ENCODE assay signal across 16 cellular contexts in genomic region chr6:11778648-11779307, GRCh38. TPM values are rescaled to one million over a fixed set of nuclear protein-coding genes. Genes with fewer than 3 reads are reported as not detected.
DNase-seq lines count a peak whose midpoint lies in the region; ATAC-seq and TF ChIP-seq lines count a peak whose summit lies in the region.
"Had no signal": no experiment of that assay in that cellular context is flagged by ENCODE, and none has a peak within 500 bp of the region (broad histone marks: within the 10 kb centered on the region; RNA-seq: fewer than 3 reads in every experiment).

Gene ADTRP (minus strand): TSS chr6:11778803. CDS start chr6:11778759, 44 bp downstream.

- 48 to 59% methylated on average over 4 to 8 of the region's 8 CpGs for WGBS in transverse colon (ENCODE audit: low coverage in 1 of 2), 2 donors

- in situ Hi-C loops in transverse colon (cut with MboI; ENCODE audit: low pct_ligation_motif_present in 1 of 4, low pct_unique_long_range_greater_than_20kb in 1 of 4, low sequenced_read_pairs in 3 of 4): no loop called here

- H3K36me3 ChIP-seq in left lung: no peaks in the 10 kb centered on the region
- no peaks in the 10 kb centered on the region for H3K36me3 ChIP-seq in transverse colon
- no peaks in the 10 kb centered on the region for H3K36me3 ChIP-seq in uterus
- H3K36me3 ChIP-seq: ovary, thoracic aorta had no signal

- H3K9me3 ChIP-seq in left lung: no peaks in the 10 kb centered on the region
- no peaks in the 10 kb centered on the region for H3K9me3 ChIP-seq in transverse colon
- no peaks in the 10 kb centered on the region for H3K9me3 ChIP-seq in uterus
- H3K9me3 ChIP-seq: ovary, thoracic aorta had no signal

- peaks cover 2 to 4% of the 10 kb centered on the region in 2 donors for H3K36me3 Mint-ChIP-seq in activated T-cell treated with anti-CD3 and anti-CD28 coated beads, Interleukin-2, amount 50 U/mL, for 72 hours (ENCODE audit: insufficient read depth in 2 of 2)
- no peaks in the 10 kb centered on the region for H3K36me3 Mint-ChIP-seq in activated T-cell treated with anti-CD3 and anti-CD28 coated beads, Interleukin-2, amount 50 U/mL, for 24 hours (ENCODE audit: low read depth)
- no peaks in the 10 kb centered on the region for H3K36me3 Mint-ChIP-seq in activated T-helper 1 cell treated with anti-CD3 and anti-CD28 coated beads, Interleukin-12 subunit alpha, Interleukin-12 subunit beta, Interleukin-2, Interleukin-4 antibody, amounts not matched to agents 30 ng/mL and 10 ng/mL and 1 ng/mL, durations not matched to agents 14 hours and 24 hours and 36 hours (ENCODE audit: low read depth)

- TF ChIP-seq POLR2A in transverse colon (IDR thresholded peaks at IDR 0.05) (peak; percentile 59), uterus (IDR thresholded peaks at IDR 0.05) (no peak)

- no peak for TF ChIP-seq EP300 in transverse colon (IDR thresholded peaks at IDR 0.05; ENCODE audit: low read depth)

- H3K4me1 Mint-ChIP-seq in activated T-cell treated with anti-CD3 and anti-CD28 coated beads, Interleukin-2, amount 50 U/mL, for 72 hours (ENCODE audit: low read depth): no peaks in the 10 kb centered on the region
- H3K4me1 Mint-ChIP-seq in activated T-cell treated with anti-CD3 and anti-CD28 coated beads, Interleukin-2, amount 50 U/mL, for 24 hours (ENCODE audit: low read depth): no peaks in the 10 kb centered on the region
- peaks cover 9% of the 10 kb centered on the region for H3K4me1 Mint-ChIP-seq in activated T-helper 1 cell treated with anti-CD3 and anti-CD28 coated beads, Interleukin-12 subunit alpha, Interleukin-12 subunit beta, Interleukin-2, Interleukin-4 antibody, amounts not matched to agents 30 ng/mL and 10 ng/mL and 1 ng/mL, durations not matched to agents 14 hours and 24 hours and 36 hours (ENCODE audit: low read depth)

- H3K4me3 ChIP-seq in left lung: no peak within 1 kb of the TSS
- peak within 1 kb of the TSS in 3 of 4 donors; percentile 6 to 36 (median 26) for H3K4me3 ChIP-seq in transverse colon
- no peak within 1 kb of the TSS for H3K4me3 ChIP-seq in uterus
- H3K4me3 ChIP-seq: ovary, thoracic aorta had no signal

- peaks cover 7% of the 10 kb centered on the region for H3K27me3 Mint-ChIP-seq in activated T-cell treated with anti-CD3 and anti-CD28 coated beads, Interleukin-2, amount 50 U/mL, for 72 hours (ENCODE audit: low read depth)
- H3K27me3 Mint-ChIP-seq in activated T-cell treated with anti-CD3 and anti-CD28 coated beads, Interleukin-2, amount 50 U/mL, for 24 hours: peaks cover 2% of the 10 kb centered on the region
- peaks cover 3% of the 10 kb centered on the region for H3K27me3 Mint-ChIP-seq in activated T-helper 1 cell treated with anti-CD3 and anti-CD28 coated beads, Interleukin-12 subunit alpha, Interleukin-12 subunit beta, Interleukin-2, Interleukin-4 antibody, amounts not matched to agents 30 ng/mL and 10 ng/mL and 1 ng/mL, durations not matched to agents 14 hours and 24 hours and 36 hours (ENCODE audit: insufficient read depth)

- peaks cover 5 to 8% of the 10 kb centered on the region in 2 donors for H3K9me3 Mint-ChIP-seq in activated T-cell treated with anti-CD3 and anti-CD28 coated beads, Interleukin-2, amount 50 U/mL, for 72 hours
- H3K9me3 Mint-ChIP-seq in activated T-cell treated with anti-CD3 and anti-CD28 coated beads, Interleukin-2, amount 50 U/mL, for 24 hours: no peaks in the 10 kb centered on the region
- H3K9me3 Mint-ChIP-seq in activated T-helper 1 cell treated with anti-CD3 and anti-CD28 coated beads, Interleukin-12 subunit alpha, Interleukin-12 subunit beta, Interleukin-2, Interleukin-4 antibody, amounts not matched to agents 30 ng/mL and 10 ng/mL and 1 ng/mL, durations not matched to agents 14 hours and 24 hours and 36 hours: peaks cover 14% of the 10 kb centered on the region

- intact Hi-C loops in activated T-helper 1 cell treated with anti-CD3 and anti-CD28 coated beads, Interleukin-12 subunit alpha, Interleukin-12 subunit beta, Interleukin-2, Interleukin-4 antibody, amounts not matched to agents 30 ng/mL and 10 ng/mL and 1 ng/mL, durations not matched to agents 14 hours and 24 hours and 36 hours (cut with micrococcal nuclease): no loop called here
- intact Hi-C loops in left lung (cut with DNase I): no loop called here
- intact Hi-C loops in transverse colon (cut with DNase I; ENCODE audit: low total_unique reads): no loop called here
- intact Hi-C loops in uterus (cut with DNase I; ENCODE audit: low total_unique reads): no loop called here

- H3K27ac ChIP-seq in left lung (peak within 1 kb of the TSS in 1 of 2 donors; percentile 9), transverse colon (peak within 1 kb of the TSS; percentile 83 to 88 (median 84)), uterus (no peak within 1 kb of the TSS)
- H3K27ac ChIP-seq: KMS-11, ovary, thoracic aorta had no signal

- no peak within 1 kb of the TSS for H3K27ac Mint-ChIP-seq in activated T-cell treated with anti-CD3 and anti-CD28 coated beads, Interleukin-2, amount 50 U/mL, for 72 hours
- no peak within 1 kb of the TSS for H3K27ac Mint-ChIP-seq in activated T-cell treated with anti-CD3 and anti-CD28 coated beads, Interleukin-2, amount 50 U/mL, for 24 hours
- H3K27ac Mint-ChIP-seq in activated T-helper 1 cell treated with anti-CD3 and anti-CD28 coated beads, Interleukin-12 subunit alpha, Interleukin-12 subunit beta, Interleukin-2, Interleukin-4 antibody, amounts not matched to agents 30 ng/mL and 10 ng/mL and 1 ng/mL, durations not matched to agents 14 hours and 24 hours and 36 hours: no peak within 1 kb of the TSS
- H3K27ac Mint-ChIP-seq: T-helper 1 cell treated with Interleukin-12 subunit alpha and Interleukin-12 subunit beta and Interleukin-4 antibody, amounts not matched to agents 30 μg/mL and 1 μg/mL, for 36 hours had no signal

- DNase-seq in activated T-cell treated with anti-CD3 and anti-CD28 coated beads, Interleukin-2, amount 50 U/mL, for 72 hours: no peak
- DNase-seq in activated T-cell treated with anti-CD3 and anti-CD28 coated beads, Interleukin-2, amount 50 U/mL, for 24 hours: no peak
- no peak for DNase-seq in activated T-helper 1 cell treated with anti-CD3 and anti-CD28 coated beads, Interleukin-12 subunit alpha, Interleukin-12 subunit beta, Interleukin-2, Interleukin-4 antibody, amounts not matched to agents 30 ng/mL and 10 ng/mL and 1 ng/mL, durations not matched to agents 14 hours and 24 hours and 36 hours (ENCODE audit: low spot score)
- DNase-seq in left lung (peak in 1 of 2 donors; percentile 52), transverse colon (peak; percentile 62), uterus (no peak), GDM1 (lab: John Stamatoyannopoulos, UW) (no peak), UCSD-AML1 (lab: John Stamatoyannopoulos, UW; ENCODE audit: unreplicated experiment) (no peak)
- DNase-seq: activated CD8-positive, alpha-beta memory T cell treated with anti-CD3 and anti-CD28 coated beads for 24 hours; DMS79 treated with DMSO at 0.1 percent for 48 hours; effector memory CD4-positive, alpha-beta T cell; ovary had no signal

- H3K4me3 Mint-ChIP-seq in activated T-cell treated with anti-CD3 and anti-CD28 coated beads, Interleukin-2, amount 50 U/mL, for 72 hours: no peak within 1 kb of the TSS
- no peak within 1 kb of the TSS for H3K4me3 Mint-ChIP-seq in activated T-cell treated with anti-CD3 and anti-CD28 coated beads, Interleukin-2, amount 50 U/mL, for 24 hours
- no peak within 1 kb of the TSS for H3K4me3 Mint-ChIP-seq in activated T-helper 1 cell treated with anti-CD3 and anti-CD28 coated beads, Interleukin-12 subunit alpha, Interleukin-12 subunit beta, Interleukin-2, Interleukin-4 antibody, amounts not matched to agents 30 ng/mL and 10 ng/mL and 1 ng/mL, durations not matched to agents 14 hours and 24 hours and 36 hours
- H3K4me3 Mint-ChIP-seq: T-helper 1 cell treated with Interleukin-12 subunit alpha and Interleukin-12 subunit beta and Interleukin-4 antibody, amounts not matched to agents 30 μg/mL and 1 μg/mL, for 36 hours had no signal

- H3K27me3 ChIP-seq in left lung (no peaks in the 10 kb centered on the region), transverse colon (no peaks in the 10 kb centered on the region), uterus (no peaks in the 10 kb centered on the region)
- H3K27me3 ChIP-seq: ovary had no signal

- TF ChIP-seq CTCF in left lung (IDR thresholded peaks at IDR 0.05) (no peak), transverse colon (IDR thresholded peaks at IDR 0.05) (no peak), uterus (IDR thresholded peaks at IDR 0.05) (no peak)

- ATAC-seq in activated T-cell treated with anti-CD3 and anti-CD28 coated beads, Interleukin-2, amount 50 U/mL, for 72 hours (replicated peaks in 1 of 2): no peak
- peak; percentile 83 for ATAC-seq in left lung

- H3K4me1 ChIP-seq in left lung (peaks cover 0 to 9% of the 10 kb centered on the region in 2 donors), transverse colon (peaks cover 4 to 11% (median 7%) of the 10 kb centered on the region in 4 donors), uterus (no peaks in the 10 kb centered on the region)

RNA-seq across cellular contexts. Expression of gene ADTRP, which starts in this region (rescaled TPM):
- 10 to 100 TPM; 62.4 to 71.6 TPM for total RNA-seq in activated T-cell treated with anti-CD3 and anti-CD28 coated beads, Interleukin-2, amount 50 U/mL, for 72 hours
- total RNA-seq in activated T-helper 1 cell treated with anti-CD3 and anti-CD28 coated beads, Interleukin-12 subunit alpha, Interleukin-12 subunit beta, Interleukin-2, Interleukin-4 antibody, amounts not matched to agents 30 ng/mL and 10 ng/mL and 1 ng/mL, durations not matched to agents 14 hours and 24 hours and 36 hours: 10.6 and 13.4 TPM in 2 replicates
- total RNA-seq in left lung (10 to 100 TPM in 1 of 2 donors, 1 to 10 TPM in 1; 7.1 to 11.4 TPM), transverse colon (100 to 1,000 TPM; 119 to 199 (median 181) TPM), uterus (not detected)
- total RNA-seq: A673, thoracic aorta had no signal

Comparison
In these comparisons a context has a peak if more than half of its experiments do, and no peak if none do; other contexts are left out.
1. RNA of gene ADTRP (total RNA-seq): 119 to 199 TPM in transverse colon, 62.4 to 71.6 TPM in activated T-cell treated with anti-CD3 and anti-CD28 coated beads, Interleukin-2, amount 50 U/mL, for 72 hours, 7.1 to 11.4 TPM in left lung and 10.6 to 13.4 TPM in activated T-helper 1 cell treated with anti-CD3 and anti-CD28 coated beads, Interleukin-12 subunit alpha, Interleukin-12 subunit beta, Interleukin-2, Interleukin-4 antibody, amounts not matched to agents 30 ng/mL and 10 ng/mL and 1 ng/mL, durations not matched to agents 14 hours and 24 hours and 36 hours; not detected in uterus; every median in the first group is over 4 times any median in the second.
2. H3K27ac ChIP-seq: peak in transverse colon (4 of 4); none in uterus (0 of 2).
3. H3K4me3 ChIP-seq: peak in transverse colon (3 of 4); none in left lung (0 of 2) and uterus (0 of 2).